Comparison of ENCODE assay signal across 1 cellular context in the genomic region with DNA sequence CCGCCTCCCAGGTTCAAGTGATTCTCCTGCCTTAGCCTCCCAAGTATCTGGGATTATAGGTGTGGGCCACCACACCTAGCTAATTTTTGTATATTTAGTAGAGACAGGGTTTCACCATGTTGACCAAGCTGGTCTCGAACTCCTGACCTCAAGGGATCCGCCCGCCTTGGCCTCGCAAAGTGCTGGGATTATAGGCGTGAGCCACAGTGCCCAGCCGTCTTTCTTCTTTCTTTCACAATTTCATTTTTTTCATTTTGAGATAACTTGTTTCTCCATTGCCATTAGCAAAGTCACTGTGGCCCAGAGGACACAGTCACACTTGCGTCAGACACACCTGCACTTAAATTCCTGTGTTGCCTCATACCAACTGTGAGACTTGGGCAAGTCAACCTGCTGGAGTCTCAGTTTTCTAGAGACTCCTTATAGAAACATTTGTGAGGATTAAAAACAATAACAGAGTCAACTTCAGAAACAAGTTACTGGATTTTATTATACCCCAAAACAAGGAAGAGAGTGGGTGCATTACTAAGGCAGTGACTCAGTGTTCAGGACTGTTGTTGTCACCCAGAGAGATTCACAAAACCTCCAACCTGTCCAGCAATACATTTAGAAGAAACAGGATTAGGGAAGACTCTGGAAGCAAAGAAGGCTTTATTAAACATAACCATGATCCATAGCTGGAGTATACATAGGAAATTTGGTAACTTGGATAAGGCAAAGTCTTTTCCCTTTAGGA.
TF ChIP-seq lines count a peak whose summit lies in the region.

No MANE protein-coding gene starts in this region.

TF ChIP-seq in GM23338, 12 proteins besides CTCF, POLR2A, EP300 and RAD21:
- TF ChIP-seq, protein P1, sequence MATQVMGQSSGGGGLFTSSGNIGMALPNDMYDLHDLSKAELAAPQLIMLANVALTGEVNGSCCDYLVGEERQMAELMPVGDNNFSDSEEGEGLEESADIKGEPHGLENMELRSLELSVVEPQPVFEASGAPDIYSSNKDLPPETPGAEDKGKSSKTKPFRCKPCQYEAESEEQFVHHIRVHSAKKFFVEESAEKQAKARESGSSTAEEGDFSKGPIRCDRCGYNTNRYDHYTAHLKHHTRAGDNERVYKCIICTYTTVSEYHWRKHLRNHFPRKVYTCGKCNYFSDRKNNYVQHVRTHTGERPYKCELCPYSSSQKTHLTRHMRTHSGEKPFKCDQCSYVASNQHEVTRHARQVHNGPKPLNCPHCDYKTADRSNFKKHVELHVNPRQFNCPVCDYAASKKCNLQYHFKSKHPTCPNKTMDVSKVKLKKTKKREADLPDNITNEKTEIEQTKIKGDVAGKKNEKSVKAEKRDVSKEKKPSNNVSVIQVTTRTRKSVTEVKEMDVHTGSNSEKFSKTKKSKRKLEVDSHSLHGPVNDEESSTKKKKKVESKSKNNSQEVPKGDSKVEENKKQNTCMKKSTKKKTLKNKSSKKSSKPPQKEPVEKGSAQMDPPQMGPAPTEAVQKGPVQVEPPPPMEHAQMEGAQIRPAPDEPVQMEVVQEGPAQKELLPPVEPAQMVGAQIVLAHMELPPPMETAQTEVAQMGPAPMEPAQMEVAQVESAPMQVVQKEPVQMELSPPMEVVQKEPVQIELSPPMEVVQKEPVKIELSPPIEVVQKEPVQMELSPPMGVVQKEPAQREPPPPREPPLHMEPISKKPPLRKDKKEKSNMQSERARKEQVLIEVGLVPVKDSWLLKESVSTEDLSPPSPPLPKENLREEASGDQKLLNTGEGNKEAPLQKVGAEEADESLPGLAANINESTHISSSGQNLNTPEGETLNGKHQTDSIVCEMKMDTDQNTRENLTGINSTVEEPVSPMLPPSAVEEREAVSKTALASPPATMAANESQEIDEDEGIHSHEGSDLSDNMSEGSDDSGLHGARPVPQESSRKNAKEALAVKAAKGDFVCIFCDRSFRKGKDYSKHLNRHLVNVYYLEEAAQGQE (IDR thresholded peaks at IDR 0.05; ENCODE audit: unreplicated experiment): no peak
- TF ChIP-seq NANOG (IDR thresholded peaks at IDR 0.05; ENCODE audit: borderline replicate concordance): no peak
- TF ChIP-seq, protein P2, sequence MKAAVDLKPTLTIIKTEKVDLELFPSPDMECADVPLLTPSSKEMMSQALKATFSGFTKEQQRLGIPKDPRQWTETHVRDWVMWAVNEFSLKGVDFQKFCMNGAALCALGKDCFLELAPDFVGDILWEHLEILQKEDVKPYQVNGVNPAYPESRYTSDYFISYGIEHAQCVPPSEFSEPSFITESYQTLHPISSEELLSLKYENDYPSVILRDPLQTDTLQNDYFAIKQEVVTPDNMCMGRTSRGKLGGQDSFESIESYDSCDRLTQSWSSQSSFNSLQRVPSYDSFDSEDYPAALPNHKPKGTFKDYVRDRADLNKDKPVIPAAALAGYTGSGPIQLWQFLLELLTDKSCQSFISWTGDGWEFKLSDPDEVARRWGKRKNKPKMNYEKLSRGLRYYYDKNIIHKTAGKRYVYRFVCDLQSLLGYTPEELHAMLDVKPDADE (IDR thresholded peaks at IDR 0.05): no peak
- TF ChIP-seq, protein P3, sequence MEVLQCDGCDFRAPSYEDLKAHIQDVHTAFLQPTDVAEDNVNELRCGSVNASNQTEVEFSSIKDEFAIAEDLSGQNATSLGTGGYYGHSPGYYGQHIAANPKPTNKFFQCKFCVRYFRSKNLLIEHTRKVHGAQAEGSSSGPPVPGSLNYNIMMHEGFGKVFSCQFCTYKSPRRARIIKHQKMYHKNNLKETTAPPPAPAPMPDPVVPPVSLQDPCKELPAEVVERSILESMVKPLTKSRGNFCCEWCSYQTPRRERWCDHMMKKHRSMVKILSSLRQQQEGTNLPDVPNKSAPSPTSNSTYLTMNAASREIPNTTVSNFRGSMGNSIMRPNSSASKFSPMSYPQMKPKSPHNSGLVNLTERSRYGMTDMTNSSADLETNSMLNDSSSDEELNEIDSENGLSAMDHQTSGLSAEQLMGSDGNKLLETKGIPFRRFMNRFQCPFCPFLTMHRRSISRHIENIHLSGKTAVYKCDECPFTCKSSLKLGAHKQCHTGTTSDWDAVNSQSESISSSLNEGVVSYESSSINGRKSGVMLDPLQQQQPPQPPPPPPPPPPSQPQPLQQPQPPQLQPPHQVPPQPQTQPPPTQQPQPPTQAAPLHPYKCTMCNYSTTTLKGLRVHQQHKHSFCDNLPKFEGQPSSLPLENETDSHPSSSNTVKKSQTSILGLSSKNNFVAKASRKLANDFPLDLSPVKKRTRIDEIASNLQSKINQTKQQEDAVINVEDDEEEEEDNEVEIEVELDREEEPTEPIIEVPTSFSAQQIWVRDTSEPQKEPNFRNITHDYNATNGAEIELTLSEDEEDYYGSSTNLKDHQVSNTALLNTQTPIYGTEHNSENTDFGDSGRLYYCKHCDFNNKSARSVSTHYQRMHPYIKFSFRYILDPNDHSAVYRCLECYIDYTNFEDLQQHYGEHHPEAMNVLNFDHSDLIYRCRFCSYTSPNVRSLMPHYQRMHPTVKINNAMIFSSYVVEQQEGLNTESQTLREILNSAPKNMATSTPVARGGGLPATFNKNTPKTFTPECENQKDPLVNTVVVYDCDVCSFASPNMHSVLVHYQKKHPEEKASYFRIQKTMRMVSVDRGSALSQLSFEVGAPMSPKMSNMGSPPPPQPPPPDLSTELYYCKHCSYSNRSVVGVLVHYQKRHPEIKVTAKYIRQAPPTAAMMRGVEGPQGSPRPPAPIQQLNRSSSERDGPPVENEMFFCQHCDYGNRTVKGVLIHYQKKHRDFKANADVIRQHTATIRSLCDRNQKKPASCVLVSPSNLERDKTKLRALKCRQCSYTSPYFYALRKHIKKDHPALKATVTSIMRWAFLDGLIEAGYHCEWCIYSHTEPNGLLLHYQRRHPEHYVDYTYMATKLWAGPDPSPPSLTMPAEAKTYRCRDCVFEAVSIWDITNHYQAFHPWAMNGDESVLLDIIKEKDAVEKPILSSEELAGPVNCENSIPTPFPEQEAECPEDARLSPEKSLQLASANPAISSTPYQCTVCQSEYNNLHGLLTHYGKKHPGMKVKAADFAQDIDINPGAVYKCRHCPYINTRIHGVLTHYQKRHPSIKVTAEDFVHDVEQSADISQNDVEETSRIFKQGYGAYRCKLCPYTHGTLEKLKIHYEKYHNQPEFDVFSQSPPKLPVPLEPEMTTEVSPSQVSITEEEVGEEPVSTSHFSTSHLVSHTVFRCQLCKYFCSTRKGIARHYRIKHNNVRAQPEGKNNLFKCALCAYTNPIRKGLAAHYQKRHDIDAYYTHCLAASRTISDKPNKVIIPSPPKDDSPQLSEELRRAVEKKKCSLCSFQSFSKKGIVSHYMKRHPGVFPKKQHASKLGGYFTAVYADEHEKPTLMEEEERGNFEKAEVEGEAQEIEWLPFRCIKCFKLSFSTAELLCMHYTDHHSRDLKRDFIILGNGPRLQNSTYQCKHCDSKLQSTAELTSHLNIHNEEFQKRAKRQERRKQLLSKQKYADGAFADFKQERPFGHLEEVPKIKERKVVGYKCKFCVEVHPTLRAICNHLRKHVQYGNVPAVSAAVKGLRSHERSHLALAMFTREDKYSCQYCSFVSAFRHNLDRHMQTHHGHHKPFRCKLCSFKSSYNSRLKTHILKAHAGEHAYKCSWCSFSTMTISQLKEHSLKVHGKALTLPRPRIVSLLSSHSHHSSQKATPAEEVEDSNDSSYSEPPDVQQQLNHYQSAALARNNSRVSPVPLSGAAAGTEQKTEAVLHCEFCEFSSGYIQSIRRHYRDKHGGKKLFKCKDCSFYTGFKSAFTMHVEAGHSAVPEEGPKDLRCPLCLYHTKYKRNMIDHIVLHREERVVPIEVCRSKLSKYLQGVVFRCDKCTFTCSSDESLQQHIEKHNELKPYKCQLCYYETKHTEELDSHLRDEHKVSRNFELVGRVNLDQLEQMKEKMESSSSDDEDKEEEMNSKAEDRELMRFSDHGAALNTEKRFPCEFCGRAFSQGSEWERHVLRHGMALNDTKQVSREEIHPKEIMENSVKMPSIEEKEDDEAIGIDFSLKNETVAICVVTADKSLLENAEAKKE (CRISPR knock-in tag; IDR thresholded peaks at IDR 0.05): no peak
- no peak for TF ChIP-seq CREB1 (CRISPR knock-in tag; IDR thresholded peaks at IDR 0.05; ENCODE audit: low read depth)
- no peak for TF ChIP-seq ZNF331 (CRISPR knock-in tag; IDR thresholded peaks at IDR 0.05; ENCODE audit: low read depth)
- TF ChIP-seq JUNB (IDR thresholded peaks at IDR 0.05; ENCODE audit: unreplicated experiment): no peak
- TF ChIP-seq EZH2phosphoT487 (IDR thresholded peaks at IDR 0.05; ENCODE audit: unreplicated experiment): no peak
- no peak for TF ChIP-seq POLR2AphosphoS5 (IDR thresholded peaks at IDR 0.05; ENCODE audit: low read depth)
- no peak for TF ChIP-seq STAT1 (IDR thresholded peaks at IDR 0.05; ENCODE audit: unreplicated experiment)
- no peak for TF ChIP-seq ZNF114 (CRISPR knock-in tag; IDR thresholded peaks at IDR 0.05)
- no peak for TF ChIP-seq EZH2 (IDR thresholded peaks at IDR 0.05; ENCODE audit: low read depth, unreplicated experiment)
